9 cellular contexts compared by ENCODE assay signal in genomic region chr19:3096267-3096901, GRCh38. TPM values are rescaled to one million over a fixed set of nuclear protein-coding genes. Genes with fewer than 3 reads are reported as not detected.
DNase-seq lines count a peak whose midpoint lies in the region; ATAC-seq and TF ChIP-seq lines count a peak whose summit lies in the region.
"Had no signal": no experiment of that assay in that cellular context is flagged by ENCODE, and none has a peak within 500 bp of the region (broad histone marks: within the 10 kb centered on the region; RNA-seq: fewer than 3 reads in every experiment).

No MANE protein-coding gene starts in this region.

- DNase-seq in Calu3 (no peak), right cardiac atrium (peak in 1 of 3 donors; percentile 59), retinal pigment epithelial cell (ENCODE audit: low read depth) (no peak), SK-N-DZ (ENCODE audit: low spot score) (no peak), HUDEP-2 (lab: John Stamatoyannopoulos, UW; ENCODE audit: unreplicated experiment in 76 of 76) (no peak), NK-92 (lab: John Stamatoyannopoulos, UW; ENCODE audit: unreplicated experiment) (no peak), NCI-H1436 treated with DMSO at 0.1 percent for 48 hours (lab: John Stamatoyannopoulos, UW) (no peak)

- H3K36me3 Mint-ChIP-seq in Calu3 (ENCODE audit: insufficient read depth, unreplicated experiment), result peaks cover 16% of the 10 kb centered on the region

- no peaks in the 10 kb centered on the region for H3K9me3 Mint-ChIP-seq in Calu3 (ENCODE audit: low read depth, unreplicated experiment)

- H3K27me3 ChIP-seq in right cardiac atrium (ENCODE audit: control insufficient read depth, insufficient read depth), result no peaks in the 10 kb centered on the region

- no peak overlapping the region for H3K27ac Mint-ChIP-seq in Calu3 (ENCODE audit: unreplicated experiment)

- no peak for TF ChIP-seq CTCF in Calu3 (IDR thresholded peaks at IDR 0.05; ENCODE audit: unreplicated experiment)
- no peak for TF ChIP-seq CTCF in VCaP (conservative IDR thresholded peaks at IDR 0.05)
- TF ChIP-seq CTCF in retinal pigment epithelial cell (conservative IDR thresholded peaks at IDR 0.05; ENCODE audit: low read depth, low read length), result no peak

- CTCF ChIA-PET in Calu3 (lab: Charles Lee), result interaction anchor here (1.0 kb wide), 1 partner anchor 7 kb away, joined by 3 read pairs; no protein-coding TSS in a partner anchor

- peak overlapping the region; percentile 92 for H3K4me3 ChIP-seq in right cardiac atrium (ENCODE audit: low read length)
- H3K4me3 ChIP-seq in retinal pigment epithelial cell (ENCODE audit: low read length), result peak overlapping the region; percentile 78

- H3K4me1 ChIP-seq in right cardiac atrium (ENCODE audit: control insufficient read depth, insufficient read depth, low read length), result peaks cover 18% of the 10 kb centered on the region

- no peaks in the 10 kb centered on the region for H3K27me3 Mint-ChIP-seq in Calu3 (ENCODE audit: unreplicated experiment)

- BruUV-seq in Calu3 (replicated peaks; lab: Mats Ljungman, UMichigan), result no TSS peak

- ATAC-seq in right cardiac atrium, result no peak

- H3K9me3 ChIP-seq in right cardiac atrium (ENCODE audit: control insufficient read depth, low read length), result no peaks in the 10 kb centered on the region

- H3K27ac ChIP-seq in VCaP (peak overlapping the region; percentile 68; the same call in 1 of the 2 replicates), right cardiac atrium (ENCODE audit: low read length) (peak overlapping the region; percentile 96)
- H3K27ac ChIP-seq: HL-60 had no signal

- intact Hi-C loops in Calu3 (cut with micrococcal nuclease; ENCODE audit: unreplicated experiment), result no loop called here
- intact Hi-C loops in right cardiac atrium (cut with DNase I), result no loop called here

- H3K4me1 Mint-ChIP-seq in Calu3 (ENCODE audit: low read depth, unreplicated experiment), result no peaks in the 10 kb centered on the region

- 31% methylated on average over 25 of the region's 25 CpGs for WGBS in right cardiac atrium

- H3K4me3 Mint-ChIP-seq in Calu3 (ENCODE audit: low read depth, unreplicated experiment), result peak overlapping the region; percentile 76

RNA-seq across cellular contexts. Expression of gene GNA11, which starts 2.2 kb away (rescaled TPM):
- total RNA-seq in Calu3 (2022) (37.7 and 41.4 TPM in 2 replicates), right cardiac atrium (10 to 100 TPM; 63.3 to 71.6 (median 69.7) TPM)
- polyA plus RNA-seq in right cardiac atrium, result 69.8 TPM
- 19.1 and 24.7 TPM in 2 replicates for polyA plus RNA-seq in SK-N-DZ (2014; cell fraction: cytosol; rRNA removed)
- 24.0 and 25.2 TPM in 2 replicates for polyA plus RNA-seq in SK-N-DZ (2014; cell fraction: nucleus; rRNA removed)

RNA-seq across cellular contexts. Expression of gene TLE5, which starts 34.1 kb away (rescaled TPM):
- 170 and 179 TPM in 2 replicates for total RNA-seq in Calu3 (2022)
- total RNA-seq in right cardiac atrium, result 1,000 to 10,000 TPM in 2 of 4 donors, 100 to 1,000 TPM in 2; 784 to 1,020 (median 971) TPM
- polyA plus RNA-seq in right cardiac atrium, result 1,565 TPM
- 197 and 209 TPM in 2 replicates for polyA plus RNA-seq in SK-N-DZ (2014; cell fraction: cytosol; rRNA removed)
- 168 and 213 TPM in 2 replicates for polyA plus RNA-seq in SK-N-DZ (2014; cell fraction: nucleus; rRNA removed)

RNA-seq across cellular contexts. Expression of gene GNA15, which starts 39.4 kb away (rescaled TPM):
- 5.9 and 6.5 TPM in 2 replicates for total RNA-seq in Calu3 (2022)
- 1 to 10 TPM; 1.8 to 2.5 (median 2.1) TPM for total RNA-seq in right cardiac atrium
- 1.00 TPM for polyA plus RNA-seq in right cardiac atrium
- 0.24 TPM in 1 of 2 replicates, not detected in the other for polyA plus RNA-seq in SK-N-DZ (2014; cell fraction: cytosol; rRNA removed)
- not detected in 2 replicates for polyA plus RNA-seq in SK-N-DZ (2014; cell fraction: nucleus; rRNA removed)
